In the genomic region with DNA sequence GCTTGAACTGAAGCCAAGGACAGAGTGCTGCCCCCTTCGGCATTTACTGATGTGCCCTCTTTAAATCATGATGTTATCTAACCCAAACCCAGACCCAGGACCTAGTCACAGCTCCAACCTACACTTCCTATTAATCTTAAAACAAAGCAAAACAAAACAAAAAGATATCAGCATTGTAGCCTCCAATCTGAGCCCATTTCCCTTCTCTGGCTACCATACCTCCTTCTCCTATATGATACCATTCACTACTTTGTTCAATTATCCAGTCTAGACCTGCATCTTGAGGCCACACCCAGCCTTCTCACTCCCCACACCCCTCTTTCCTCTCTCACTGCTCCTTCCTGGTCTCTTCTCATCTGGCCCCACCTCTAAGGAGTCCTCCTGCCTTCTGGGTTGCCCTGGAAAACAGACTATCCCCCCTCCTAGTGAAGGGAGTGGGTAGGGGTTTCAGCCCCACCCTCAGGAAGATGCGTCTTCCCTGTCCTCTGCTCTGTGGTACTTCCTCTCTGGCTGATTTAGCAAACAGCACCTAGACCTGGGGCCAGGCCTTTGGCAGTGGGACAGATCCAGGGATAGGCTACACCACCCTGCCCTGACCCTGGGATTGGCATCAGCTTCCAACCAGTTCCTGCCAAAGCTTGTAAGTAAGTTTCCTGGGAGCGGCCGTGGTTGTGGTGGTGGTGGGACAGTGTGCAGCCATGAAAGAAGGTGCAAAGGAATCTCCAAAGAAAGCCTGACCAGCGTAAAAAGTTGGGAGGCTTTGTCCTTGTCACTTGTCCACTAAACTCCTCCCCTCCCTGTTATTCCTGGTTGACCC, we compare ENCODE assay signal across 1 cellular context.
TF ChIP-seq lines count a peak whose summit lies in the region.

No MANE protein-coding gene starts in this region.

TF ChIP-seq in K562, 482 proteins besides CTCF, POLR2A, EP300 and RAD21:
- TF ChIP-seq TCF7L2 (IDR thresholded peaks at IDR 0.05; ENCODE audit: low read depth, low read length) (no peak), ZSCAN29 (IDR thresholded peaks at IDR 0.05) (no peak), RUNX1 (IDR thresholded peaks at IDR 0.05; ENCODE audit: low read depth) (no peak), KAT8 (IDR thresholded peaks at IDR 0.05; ENCODE audit: low read depth) (no peak), ZNF311 (CRISPR knock-in tag; IDR thresholded peaks at IDR 0.05) (no peak), FOS (IDR thresholded peaks at IDR 0.05; ENCODE audit: extremely low read depth, insufficient read length) (no peak), TSC22D4 (tag; IDR thresholded peaks at IDR 0.05) (no peak), CC2D1A (IDR thresholded peaks at IDR 0.05) (no peak), ZNF347 (CRISPR knock-in tag; IDR thresholded peaks at IDR 0.05; ENCODE audit: low read depth) (no peak), CEBPG (CRISPR knock-in tag; IDR thresholded peaks at IDR 0.05) (no peak), CEBPG (tag; conservative IDR thresholded peaks at IDR 0.05 in 1 of 2, IDR thresholded peaks at IDR 0.05 in 1 of 2) (no peak), ZNF76 (CRISPR knock-in tag; IDR thresholded peaks at IDR 0.05; ENCODE audit: borderline replicate concordance) (no peak), ZNF217 (CRISPR knock-in tag; IDR thresholded peaks at IDR 0.05) (no peak), HEY1 (CRISPR knock-in tag; IDR thresholded peaks at IDR 0.05; ENCODE audit: borderline replicate concordance) (no peak), LCOR (CRISPR knock-in tag; IDR thresholded peaks at IDR 0.05) (no peak)
